ENCODE assay signal across 8 cellular contexts in the genomic region with DNA sequence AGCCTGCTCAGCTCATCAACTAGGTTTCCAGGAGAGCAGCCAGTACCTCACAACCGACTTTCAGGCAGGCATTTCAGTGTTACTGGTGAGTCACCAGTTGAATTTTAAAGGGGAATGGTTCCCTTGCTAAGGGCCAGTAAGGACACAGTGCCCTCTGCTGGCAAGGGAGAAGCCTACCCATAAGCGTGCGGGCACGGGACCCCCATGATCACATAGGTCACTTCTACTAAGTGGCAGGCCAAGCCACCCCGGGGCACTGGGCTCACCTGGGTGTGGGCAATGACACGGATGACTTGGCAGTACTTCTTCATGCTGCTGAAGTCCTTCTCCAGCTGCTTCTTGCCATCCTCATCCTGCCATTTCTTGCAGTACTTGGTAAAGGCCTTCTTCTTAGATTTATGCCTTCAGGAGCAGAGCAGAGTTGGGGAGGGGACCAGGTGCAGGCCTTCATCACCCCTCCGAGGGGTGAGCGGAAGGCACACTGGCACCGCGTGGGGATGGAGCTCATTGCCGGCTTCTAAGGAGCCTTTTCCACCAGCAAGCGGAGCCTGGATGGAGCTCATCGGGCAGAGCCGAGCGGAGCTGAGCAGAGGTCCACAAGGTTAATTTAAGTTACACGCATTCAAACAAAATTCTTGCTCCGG. TPM values are rescaled to one million over a fixed set of nuclear protein-coding genes. Genes with fewer than 3 reads are reported as not detected.
A peak's percentile ranks its signal among the peaks of the same experiment; 100 is the strongest.
DNase-seq lines count a peak whose midpoint lies in the region; FAIRE-seq and TF ChIP-seq lines count a peak whose summit lies in the region.

No MANE protein-coding gene starts in this region.

- peak overlapping the region; percentile 55 for H3K4me3 ChIP-seq in AG09309 (ENCODE audit: control insufficient read depth, low read depth, low read length)
- peak overlapping the region; percentile 92 for H3K4me3 ChIP-seq in NT2/D1 (ENCODE audit: insufficient read length, low read depth)
- H3K4me3 ChIP-seq in endothelial cell of umbilical vein (replicated peaks in 1 of 3; ENCODE audit: insufficient read depth in 1 of 3, low read depth in 1 of 3, low read length in 3 of 3), result peak overlapping the region; percentile 52 to 98 (median 96)

- H3K27ac ChIP-seq in endothelial cell of umbilical vein (ENCODE audit: insufficient read depth, low read depth, low read length), result peak overlapping the region; percentile 92

- H3K4me1 ChIP-seq in NT2/D1 (ENCODE audit: insufficient read depth, insufficient read length), result peaks cover 6% of the 10 kb centered on the region
- H3K4me1 ChIP-seq in endothelial cell of umbilical vein (ENCODE audit: control insufficient read depth, extremely low read depth, insufficient read depth, low read length), result peaks cover 39% of the 10 kb centered on the region

- no peaks in the 10 kb centered on the region for H3K9me3 ChIP-seq in NT2/D1 (ENCODE audit: insufficient read depth, low read length)
- no peaks in the 10 kb centered on the region for H3K9me3 ChIP-seq in endothelial cell of umbilical vein (replicated peaks; ENCODE audit: control insufficient read depth, insufficient read depth, low read length)

- no peak overlapping the region for H2AFZ ChIP-seq in endothelial cell of umbilical vein (ENCODE audit: low read depth, low read length)

- intact Hi-C loops in endothelial cell of umbilical vein (cut with micrococcal nuclease), result loop anchor here (1.0 to 10.0 kb wide), 4 partner anchors 33 to 312 kb away; no protein-coding TSS in a partner anchor

- H3K27me3 ChIP-seq in NT2/D1 (ENCODE audit: insufficient read depth, insufficient read length) (no peaks in the 10 kb centered on the region), endothelial cell of umbilical vein (ENCODE audit: control insufficient read depth in 2 of 2, insufficient read depth in 2 of 2, low read length in 2 of 2) (no peaks in the 10 kb centered on the region)

- TF ChIP-seq CTCF in AG09309 (IDR thresholded peaks at IDR 0.05; ENCODE audit: control insufficient read depth, insufficient read depth, low read depth, low read length, missing control alignments) (peak; percentile 92), endothelial cell of umbilical vein (IDR thresholded peaks at IDR 0.05; ENCODE audit: extremely low read depth in 1 of 2, insufficient read depth in 1 of 2, low read depth in 1 of 2, low read length in 2 of 2) (peak; percentile 87)

- H3K36me3 ChIP-seq in NT2/D1 (ENCODE audit: insufficient read depth, insufficient read length, low read length) (peaks cover 77% of the 10 kb centered on the region), endothelial cell of umbilical vein (ENCODE audit: control insufficient read depth in 2 of 2, extremely low read depth in 1 of 2, insufficient read depth in 2 of 2, low read length in 2 of 2) (peaks cover 47 to 61% of the 10 kb centered on the region in 2 experiments)

- H3K4me2 ChIP-seq in endothelial cell of umbilical vein (ENCODE audit: insufficient read depth, low read length), result peak overlapping the region; percentile 83

- H3K9ac ChIP-seq in NT2/D1 (ENCODE audit: insufficient read length, low read depth) (peak overlapping the region; percentile 96), endothelial cell of umbilical vein (replicated peaks; ENCODE audit: extremely low read depth, insufficient read depth, low read length) (peak overlapping the region; percentile 99)

- no peaks in the 10 kb centered on the region for H4K20me1 ChIP-seq in endothelial cell of umbilical vein (replicated peaks; ENCODE audit: control insufficient read depth, extremely low read depth, insufficient read depth, low read length)

- DNase-seq in AG09309 (ENCODE audit: low read depth) (peak; percentile 91), H54 (ENCODE audit: insufficient read length, low spot score) (peak; percentile 36), NT2/D1 (ENCODE audit: low read depth, low spot score) (peak; percentile 59), endothelial cell of umbilical vein (ENCODE audit: low read depth, low spot score) (peak; percentile 88), mucosa of gallbladder (ENCODE audit: low spot score) (peak; percentile 79), GF-D8 (lab: John Stamatoyannopoulos, UW) (no peak)
- peak; percentile 51 for DNase-seq in activated CD8-positive, alpha-beta memory T cell treated with anti-CD3 and anti-CD28 coated beads, Interleukin-2, amount 50 U/mL, for 1 hour (ENCODE audit: extremely low read depth)
- peak; percentile 65 for DNase-seq in stimulated activated CD8-positive, alpha-beta memory T cell treated with anti-CD3 and anti-CD28 coated beads, Interleukin-4, amount 100 ng/mL, for 24 hours (ENCODE audit: low read depth)

- no peaks in the 10 kb centered on the region for H3K9me1 ChIP-seq in endothelial cell of umbilical vein (replicated peaks; ENCODE audit: control insufficient read depth, extremely low read depth, insufficient read depth, low read length)

- POLR2A ChIA-PET in endothelial cell of umbilical vein (lab: Charles Lee), result interaction anchor here (1.0 to 5.8 kb wide), 4 partner anchors 33 to 206 kb away, joined by 4 to 31 read pairs (median 5); a partner anchor contains a TSS

- CTCF ChIA-PET in endothelial cell of umbilical vein (lab: Charles Lee), result interaction anchor here (0.6 to 5.9 kb wide), 32 partner anchors 10 to 446 kb away, joined by 3 to 52 read pairs (median 4); a partner anchor contains a TSS

- peaks cover 63% of the 10 kb centered on the region for H3K79me2 ChIP-seq in endothelial cell of umbilical vein (ENCODE audit: control insufficient read depth, insufficient read depth, low read length)

- TF ChIP-seq POLR2A in H54 (IDR thresholded peaks at IDR 0.05; ENCODE audit: low read depth, low read length) (no peak), endothelial cell of umbilical vein (IDR thresholded peaks at IDR 0.05; ENCODE audit: low read depth, low read length) (peak; percentile 72)

- BruUV-seq in endothelial cell of umbilical vein (replicated peaks; lab: Mats Ljungman, UMichigan), result no TSS peak

- dilution Hi-C loops in endothelial cell of umbilical vein (cut with MboI; ENCODE audit: extremely low pct_ligation_motif_present, low sequenced_read_pairs), result no loop called here

- FAIRE-seq in H54 (lab: Jason Lieb, UNC) (no peak), endothelial cell of umbilical vein (lab: Jason Lieb, UNC) (peak; percentile 87)

TF ChIP-seq in endothelial cell of umbilical vein, 7 proteins besides CTCF, POLR2A, EP300 and RAD21:
- TF ChIP-seq JUN (IDR thresholded peaks at IDR 0.05; ENCODE audit: borderline replicate concordance, insufficient read depth, insufficient read length, low read depth), result peak; percentile 84
- peak; percentile 82 for TF ChIP-seq FOS (IDR thresholded peaks at IDR 0.05; ENCODE audit: borderline replicate concordance, insufficient read depth, low read length)
- peak; percentile 61 for TF ChIP-seq POLR2AphosphoS5 (IDR thresholded peaks at IDR 0.05; ENCODE audit: insufficient read depth, low read depth, low read length)
- TF ChIP-seq GATA2 (IDR thresholded peaks at IDR 0.05; ENCODE audit: insufficient read depth, insufficient read length, low read depth, low read length), result no peak

RNA-seq across cellular contexts. Expression of a gene that starts 2.9 kb away (rescaled TPM):
- total RNA-seq in endothelial cell of umbilical vein (1,954 and 2,068 TPM in 2 replicates), mucosa of gallbladder (1,535 TPM)
- polyA plus RNA-seq in endothelial cell of umbilical vein, result 3,568 and 4,065 TPM in 2 replicates
- 5,025 and 5,056 TPM in 2 replicates for polyA plus RNA-seq in endothelial cell of umbilical vein (2011; cell fraction: cytosol; rRNA removed)
- 2,447 and 2,853 TPM in 2 replicates for polyA plus RNA-seq in endothelial cell of umbilical vein (2011; cell fraction: nucleus; rRNA removed)
- 2,388 and 3,163 TPM in 2 replicates for polyA plus RNA-seq in endothelial cell of umbilical vein (2012)
- 1,732 and 1,760 TPM in 2 replicates for polyA minus RNA-seq in endothelial cell of umbilical vein
- 1,163 TPM for polyA minus RNA-seq in endothelial cell of umbilical vein (2011; cell fraction: cytosol; rRNA and poly(A)+ RNA removed)
- polyA minus RNA-seq in endothelial cell of umbilical vein (2011; cell fraction: nucleus; rRNA and poly(A)+ RNA removed), result 461 and 707 TPM in 2 replicates

RNA-seq across cellular contexts. Expression of a gene that starts 33.2 kb away (rescaled TPM):
- total RNA-seq in endothelial cell of umbilical vein (3.7 and 3.8 TPM in 2 replicates), mucosa of gallbladder (41.8 TPM)
- polyA plus RNA-seq in endothelial cell of umbilical vein, result 10.2 and 16.5 TPM in 2 replicates
- 4.1 and 8.8 TPM in 2 replicates for polyA plus RNA-seq in endothelial cell of umbilical vein (2011; cell fraction: cytosol; rRNA removed)
- 7.7 and 13.1 TPM in 2 replicates for polyA plus RNA-seq in endothelial cell of umbilical vein (2011; cell fraction: nucleus; rRNA removed)
- polyA plus RNA-seq in endothelial cell of umbilical vein (2012), result 7.7 and 11.3 TPM in 2 replicates
- polyA minus RNA-seq in endothelial cell of umbilical vein, result 2.4 and 3.5 TPM in 2 replicates
- 5.1 TPM for polyA minus RNA-seq in endothelial cell of umbilical vein (2011; cell fraction: cytosol; rRNA and poly(A)+ RNA removed)
- polyA minus RNA-seq in endothelial cell of umbilical vein (2011; cell fraction: nucleus; rRNA and poly(A)+ RNA removed), result 2.1 and 5.6 TPM in 2 replicates
